ENCODE assay signal across 8 cellular contexts in genomic region chr16:75463417-75464129, GRCh38. TPM values are rescaled to one million over a fixed set of nuclear protein-coding genes. Genes with fewer than 3 reads are reported as not detected.
DNase-seq lines count a peak whose midpoint lies in the region; ATAC-seq and TF ChIP-seq lines count a peak whose summit lies in the region.
"Not testable (repeated sequence)": the region's sequence is repeated elsewhere in the genome, so short reads cannot be mapped to it uniquely, and the experiment has no call there.

No MANE protein-coding gene starts in this region.

- not testable (repeated sequence) for H3K4me1 ChIP-seq in HUES48 (ENCODE audit: control insufficient read depth, insufficient read depth, low read length); SJSA1 (replicated peaks)
- H3K4me1 ChIP-seq in adrenal gland (replicated peaks in 1 of 2) (peaks cover 6 to 19% of the 10 kb centered on the region in 2 donors), stomach (peaks cover 19 to 35% (median 30%) of the 10 kb centered on the region in 4 donors)

- H3K27me3 Mint-ChIP-seq in natural killer cell treated with Interleukin-12 subunit alpha and Interleukin-12 subunit beta and Interleukin-15 and Interleukin-18, amount 100 ng/mL, for 72 hours: not testable (repeated sequence)

- not testable (repeated sequence) for H3K9me3 ChIP-seq in HUES48 (ENCODE audit: control insufficient read depth, insufficient read depth, low read length); SJSA1 (replicated peaks); adrenal gland (replicated peaks in 1 of 3); stomach

- not testable (repeated sequence) for H3K36me3 Mint-ChIP-seq in natural killer cell treated with Interleukin-12 subunit alpha and Interleukin-12 subunit beta and Interleukin-15 and Interleukin-18, amount 100 ng/mL, for 72 hours

- H3K4me1 Mint-ChIP-seq in natural killer cell treated with Interleukin-12 subunit alpha and Interleukin-12 subunit beta and Interleukin-15 and Interleukin-18, amount 100 ng/mL, for 72 hours (ENCODE audit: low read depth in 2 of 2): peaks cover 35 to 43% of the 10 kb centered on the region in 2 donors

- H3K27ac Mint-ChIP-seq in natural killer cell treated with Interleukin-12 subunit alpha and Interleukin-12 subunit beta and Interleukin-15 and Interleukin-18, amount 100 ng/mL, for 72 hours: peak overlapping the region; percentile 74 to 94

- TF ChIP-seq EP300 in stomach (IDR thresholded peaks at IDR 0.05): not testable (repeated sequence)

- ATAC-seq in GM21737 (IDR thresholded peaks at IDR 0.05; ENCODE audit: unreplicated experiment): peak; percentile 16
- peak in 1 of 2 donors; percentile 3 for ATAC-seq in natural killer cell treated with Interleukin-12 subunit alpha and Interleukin-12 subunit beta and Interleukin-15 and Interleukin-18, amount 100 ng/mL, for 72 hours

- TF ChIP-seq CTCF in adrenal gland (IDR thresholded peaks at IDR 0.05); stomach (IDR thresholded peaks at IDR 0.05): not testable (repeated sequence)

- peak overlapping the region; percentile 93 for H3K4me3 ChIP-seq in HUES48 (ENCODE audit: low read depth, low read length)
- peak overlapping the region; percentile 84 for H3K4me3 ChIP-seq in SJSA1
- peak overlapping the region; percentile 49 to 92 (median 90) for H3K4me3 ChIP-seq in adrenal gland
- peak overlapping the region; percentile 72 to 98 (median 86) for H3K4me3 ChIP-seq in stomach

- not testable (repeated sequence) for TF ChIP-seq POLR2A in adrenal gland (IDR thresholded peaks at IDR 0.05); stomach (IDR thresholded peaks at IDR 0.05)

- H3K9me3 Mint-ChIP-seq in natural killer cell treated with Interleukin-12 subunit alpha and Interleukin-12 subunit beta and Interleukin-15 and Interleukin-18, amount 100 ng/mL, for 72 hours: not testable (repeated sequence)

- DNase-seq in DMS79 treated with DMSO at 0.1 percent for 48 hours (lab: John Stamatoyannopoulos, UW) (peak; percentile 3), SJSA1 (ENCODE audit: low read depth in 1 of 2, low spot score in 2 of 2) (peak in 1 of 2 experiments; percentile 52), adrenal gland (peak; percentile 38 to 60 (median 45)), glomerular visceral epithelial cell (ENCODE audit: extremely low spot score) (peak; percentile 31), stomach (peak; percentile 27)
- DNase-seq in natural killer cell treated with Interleukin-12 subunit alpha and Interleukin-12 subunit beta and Interleukin-15 and Interleukin-18, amount 100 ng/mL, for 72 hours (ENCODE audit: low spot score): not testable (repeated sequence)

- H3K27ac ChIP-seq in HUES48 (ENCODE audit: low read depth, low read length): peak overlapping the region; percentile 93
- H3K27ac ChIP-seq in SJSA1: peak overlapping the region; percentile 54
- peak overlapping the region in 4 of 5 donors; percentile 95 to 98 (median 97) for H3K27ac ChIP-seq in adrenal gland
- H3K27ac ChIP-seq in stomach: peak overlapping the region; percentile 95 to 98 (median 97)

- intact Hi-C loops in adrenal gland (cut with DNase I); stomach (cut with DNase I; ENCODE audit: low total_unique reads): not testable (repeated sequence)

- H3K9ac ChIP-seq in HUES48 (ENCODE audit: low read depth, low read length): peak overlapping the region; percentile 84

- H3K36me3 ChIP-seq in HUES48 (ENCODE audit: control insufficient read depth, insufficient read depth, low read length); SJSA1; adrenal gland (replicated peaks in 1 of 2); stomach: not testable (repeated sequence)

- not testable (repeated sequence) for H3K27me3 ChIP-seq in HUES48 (ENCODE audit: control insufficient read depth, insufficient read depth, low read length); SJSA1 (replicated peaks); adrenal gland; stomach

- H3K4me3 Mint-ChIP-seq in natural killer cell treated with Interleukin-12 subunit alpha and Interleukin-12 subunit beta and Interleukin-15 and Interleukin-18, amount 100 ng/mL, for 72 hours: peak overlapping the region; percentile 84

- WGBS in adrenal gland, 4 donors: 2 to 9% (median 5%) methylated on average over 11 to 39 of the region's 39 CpGs
- 2 to 5% (median 2%) methylated on average over 26 to 39 of the region's 39 CpGs for WGBS in stomach, 5 donors

RNA-seq across cellular contexts. Expression of gene TMEM170A, which starts 0.9 kb away (rescaled TPM):
- 17.7 and 23.7 TPM in 2 replicates for total RNA-seq in SJSA1 (2014; rRNA removed; shearing (Covaris generic))
- total RNA-seq in adrenal gland (10 to 100 TPM; 19.2 to 39.9 (median 22.7) TPM), stomach (100 to 1,000 TPM in 1 of 5 donors, 10 to 100 TPM in 3, 1 to 10 TPM in 1; 7.6 to 134 (median 12.0) TPM)
- polyA plus RNA-seq in adrenal gland (10 to 100 TPM in 2 of 3 donors, 1 to 10 TPM in 1; 5.4 to 19.8 (median 10.1) TPM), stomach (1 to 10 TPM; 3.6 to 4.1 (median 3.7) TPM)
- 10 to 100 TPM; 38.3 to 48.4 TPM for total RNA-seq in natural killer cell treated with Interleukin-12 subunit alpha and Interleukin-12 subunit beta and Interleukin-15 and Interleukin-18, amount 100 ng/mL, for 72 hours

RNA-seq across cellular contexts. Expression of gene CFDP1, which starts 30.3 kb away (rescaled TPM):
- 90.3 and 114 TPM in 2 replicates for total RNA-seq in SJSA1 (2014; rRNA removed; shearing (Covaris generic))
- total RNA-seq in adrenal gland (10 to 100 TPM; 40.6 to 95.0 (median 51.3) TPM), stomach (100 to 1,000 TPM in 1 of 5 donors, 10 to 100 TPM in 3, not detected in 1; 25.8 to 104 (median 63.9) TPM)
- polyA plus RNA-seq in adrenal gland (100 to 1,000 TPM in 1 of 3 donors, 10 to 100 TPM in 2; 61.0 to 121 (median 83.4) TPM), stomach (100 to 1,000 TPM in 1 of 3 donors, 10 to 100 TPM in 2; 49.4 to 126 (median 60.7) TPM)
- 10 to 100 TPM; 29.1 to 49.5 TPM for total RNA-seq in natural killer cell treated with Interleukin-12 subunit alpha and Interleukin-12 subunit beta and Interleukin-15 and Interleukin-18, amount 100 ng/mL, for 72 hours

RNA-seq across cellular contexts. Expression of gene CHST6, which starts 31.7 kb away (rescaled TPM):
- not detected in 2 replicates for total RNA-seq in SJSA1 (2014; rRNA removed; shearing (Covaris generic))
- total RNA-seq in adrenal gland (10 to 100 TPM in 7 of 8 donors, 1 to 10 TPM in 1; 6.6 to 65.8 (median 36.9) TPM), stomach (under 1 TPM in 2 of 5 donors, not detected in 3; 0.29 to 0.73 TPM)
- polyA plus RNA-seq in adrenal gland (1 to 10 TPM; 3.1 to 6.7 (median 3.1) TPM), stomach (under 1 TPM in 1 of 3 donors, not detected in 2; 0.23 TPM)
- under 1 TPM in 1 of 2 donors, not detected in 1; 0.08 TPM for total RNA-seq in natural killer cell treated with Interleukin-12 subunit alpha and Interleukin-12 subunit beta and Interleukin-15 and Interleukin-18, amount 100 ng/mL, for 72 hours
